Comparison of ENCODE assay signal across 8 cellular contexts in genomic region chr5:111513175-111513520, GRCh38. TPM values are rescaled to one million over a fixed set of nuclear protein-coding genes. Genes with fewer than 3 reads are reported as not detected.
A peak's percentile ranks its signal among the peaks of the same experiment; 100 is the strongest.
DNase-seq lines count a peak whose midpoint lies in the region; ATAC-seq, FAIRE-seq and TF ChIP-seq lines count a peak whose summit lies in the region.

No MANE protein-coding gene starts in this region.

- DNase-seq in activated CD4-positive, alpha-beta T cell treated with anti-CD3 and anti-CD28 coated beads, Interleukin-2, amount 10 ng/mL, durations not matched to agents 24 days and 14 days, result no peak
- DNase-seq in activated CD4-positive, alpha-beta T cell treated with anti-CD3 and anti-CD28 coated beads, Interleukin-2, amount 50 U/mL, for 48 hours, result no peak
- no peak for DNase-seq in activated T-helper 2 cell treated with anti-CD3 and anti-CD28 coated beads, Interferon-gamma antibody, Interleukin-2, Interleukin-4, amounts not matched to agents 10 μg/mL and 5 μg/mL and 100 μg/mL, durations not matched to agents 14 hours and 24 hours and 36 hours (ENCODE audit: low spot score)
- DNase-seq in keratinocyte (ENCODE audit: low read depth, low spot score) (no peak), testis (no peak), GM12891 (ENCODE audit: insufficient read length, low spot score) (no peak)

- peak overlapping the region; percentile 78 for H3K9ac ChIP-seq in keratinocyte (ENCODE audit: control insufficient read depth, extremely low read depth, insufficient read depth, low read length)

- H3K4me1 ChIP-seq in keratinocyte (ENCODE audit: control insufficient read depth, extremely low read depth, insufficient read depth, low read length) (peaks cover 15% of the 10 kb centered on the region), testis (no peaks in the 10 kb centered on the region)

- H2AFZ ChIP-seq in keratinocyte (ENCODE audit: control insufficient read depth, low read length), result peak overlapping the region; percentile 77

- no peaks in the 10 kb centered on the region for H3K9me3 ChIP-seq in keratinocyte (ENCODE audit: control insufficient read depth, low read depth, low read length)
- H3K9me3 ChIP-seq in testis, result no peaks in the 10 kb centered on the region

- no peaks in the 10 kb centered on the region for H3K9me3 Mint-ChIP-seq in activated CD4-positive, alpha-beta T cell treated with anti-CD3 and anti-CD28 coated beads, Interleukin-2, amount 10 ng/mL, durations not matched to agents 24 days and 14 days
- no peaks in the 10 kb centered on the region for H3K9me3 Mint-ChIP-seq in activated T-helper 2 cell treated with anti-CD3 and anti-CD28 coated beads, Interferon-gamma antibody, Interleukin-2, Interleukin-4, amounts not matched to agents 10 μg/mL and 5 μg/mL and 100 μg/mL, durations not matched to agents 14 hours and 24 hours and 36 hours

- dilution Hi-C loops in keratinocyte (cut with MboI; ENCODE audit: extremely low pct_ligation_motif_present, low sequenced_read_pairs), result no loop called here

- H3K4me3 ChIP-seq in keratinocyte (ENCODE audit: control insufficient read depth in 2 of 3, extremely low read depth in 1 of 3, insufficient read depth in 2 of 3, low read depth in 1 of 3, low read length in 3 of 3) (peak overlapping the region; percentile 84 to 92 (median 91)), testis (peak overlapping the region; percentile 74 to 87)

- no peaks in the 10 kb centered on the region for H4K20me1 ChIP-seq in keratinocyte (ENCODE audit: control insufficient read depth, extremely low read depth, insufficient read depth, low read length)

- H3K79me2 ChIP-seq in keratinocyte (ENCODE audit: control insufficient read depth, insufficient read depth, low read length), result peaks cover 42% of the 10 kb centered on the region

- no peak for TF ChIP-seq POLR2A in testis (IDR thresholded peaks at IDR 0.05)
- no peak for TF ChIP-seq POLR2A in GM12891 (IDR thresholded peaks at IDR 0.05; ENCODE audit: low read depth, low read length)

- H3K9me1 ChIP-seq in keratinocyte (ENCODE audit: control insufficient read depth, extremely low read depth, insufficient read depth, low read length), result no peaks in the 10 kb centered on the region

- no peak for FAIRE-seq in keratinocyte (lab: Jason Lieb, UNC)
- FAIRE-seq in GM12891 (lab: Jason Lieb, UNC), result no peak

- ATAC-seq in GM19324 (IDR thresholded peaks at IDR 0.05; ENCODE audit: low FRiP score, unreplicated experiment) (no peak), HG02938 (IDR thresholded peaks at IDR 0.05; ENCODE audit: unreplicated experiment) (no peak)

- H3K36me3 Mint-ChIP-seq in activated CD4-positive, alpha-beta T cell treated with anti-CD3 and anti-CD28 coated beads, Interleukin-2, amount 10 ng/mL, durations not matched to agents 24 days and 14 days (ENCODE audit: low read depth), result peaks cover 24% of the 10 kb centered on the region
- peaks cover 36% of the 10 kb centered on the region for H3K36me3 Mint-ChIP-seq in activated T-helper 2 cell treated with anti-CD3 and anti-CD28 coated beads, Interferon-gamma antibody, Interleukin-2, Interleukin-4, amounts not matched to agents 10 μg/mL and 5 μg/mL and 100 μg/mL, durations not matched to agents 14 hours and 24 hours and 36 hours (ENCODE audit: low read depth)

- 8 to 11% methylated on average over 5 of the region's 5 CpGs for WGBS in testis, 2 donors

- peak overlapping the region; percentile 99 for H3K27ac Mint-ChIP-seq in activated CD4-positive, alpha-beta T cell treated with anti-CD3 and anti-CD28 coated beads, Interleukin-2, amount 10 ng/mL, durations not matched to agents 24 days and 14 days
- peak overlapping the region; percentile 99 for H3K27ac Mint-ChIP-seq in activated T-helper 2 cell treated with anti-CD3 and anti-CD28 coated beads, Interferon-gamma antibody, Interleukin-2, Interleukin-4, amounts not matched to agents 10 μg/mL and 5 μg/mL and 100 μg/mL, durations not matched to agents 14 hours and 24 hours and 36 hours

- H3K27me3 ChIP-seq in keratinocyte (ENCODE audit: control insufficient read depth, extremely low read depth, insufficient read depth, low read length) (no peaks in the 10 kb centered on the region), testis (no peaks in the 10 kb centered on the region)

- H3K4me3 Mint-ChIP-seq in activated CD4-positive, alpha-beta T cell treated with anti-CD3 and anti-CD28 coated beads, Interleukin-2, amount 10 ng/mL, durations not matched to agents 24 days and 14 days, result peak overlapping the region; percentile 99
- peak overlapping the region; percentile 92 for H3K4me3 Mint-ChIP-seq in activated T-helper 2 cell treated with anti-CD3 and anti-CD28 coated beads, Interferon-gamma antibody, Interleukin-2, Interleukin-4, amounts not matched to agents 10 μg/mL and 5 μg/mL and 100 μg/mL, durations not matched to agents 14 hours and 24 hours and 36 hours (ENCODE audit: low read depth)

- intact Hi-C loops in activated CD4-positive, alpha-beta T cell treated with anti-CD3 and anti-CD28 coated beads, Interleukin-2, amount 10 ng/mL, durations not matched to agents 24 days and 14 days (cut with micrococcal nuclease), result loop anchor here (1.0 to 5.0 kb wide), 7 partner anchors 17 to 776 kb away; partner anchors contain the start of gene SLC25A46
- intact Hi-C loops in activated T-helper 2 cell treated with anti-CD3 and anti-CD28 coated beads, Interferon-gamma antibody, Interleukin-2, Interleukin-4, amounts not matched to agents 10 μg/mL and 5 μg/mL and 100 μg/mL, durations not matched to agents 14 hours and 24 hours and 36 hours (cut with micrococcal nuclease), result loop anchor here (1.0 to 10.0 kb wide), 9 partner anchors 17 to 1192 kb away; partner anchors contain the start of gene WDR36
- intact Hi-C loops in testis (cut with DNase I; ENCODE audit: low total_unique reads), result no loop called here

- H3K36me3 ChIP-seq in keratinocyte (ENCODE audit: control insufficient read depth in 2 of 2, extremely low read depth in 1 of 2, insufficient read depth in 2 of 2, low read length in 2 of 2), result no peaks in the 10 kb centered on the region
- no peaks in the 10 kb centered on the region for H3K36me3 ChIP-seq in testis (ENCODE audit: low read depth, missing control alignments)

- H3K27ac ChIP-seq in keratinocyte (ENCODE audit: control insufficient read depth, insufficient read depth, low read length), result peak overlapping the region; percentile 89
- peak overlapping the region; percentile 86 to 89 for H3K27ac ChIP-seq in testis

- peak overlapping the region; percentile 87 for H3K4me2 ChIP-seq in keratinocyte (ENCODE audit: control insufficient read depth, extremely low read depth, insufficient read depth, low read depth, low read length)

- peaks cover 51% of the 10 kb centered on the region for H3K4me1 Mint-ChIP-seq in activated CD4-positive, alpha-beta T cell treated with anti-CD3 and anti-CD28 coated beads, Interleukin-2, amount 10 ng/mL, durations not matched to agents 24 days and 14 days
- peaks cover 53% of the 10 kb centered on the region for H3K4me1 Mint-ChIP-seq in activated T-helper 2 cell treated with anti-CD3 and anti-CD28 coated beads, Interferon-gamma antibody, Interleukin-2, Interleukin-4, amounts not matched to agents 10 μg/mL and 5 μg/mL and 100 μg/mL, durations not matched to agents 14 hours and 24 hours and 36 hours (ENCODE audit: low read depth)

- TF ChIP-seq CTCF in keratinocyte (optimal IDR thresholded peaks at IDR 0.05 in 1 of 3, IDR thresholded peaks at IDR 0.05 in 1 of 3, conservative IDR thresholded peaks at IDR 0.05 in 1 of 3; ENCODE audit: extremely low read depth in 1 of 3, insufficient read depth in 2 of 3, low read length in 3 of 3) (no peak), testis (IDR thresholded peaks at IDR 0.05) (no peak)

- H3K27me3 Mint-ChIP-seq in activated CD4-positive, alpha-beta T cell treated with anti-CD3 and anti-CD28 coated beads, Interleukin-2, amount 10 ng/mL, durations not matched to agents 24 days and 14 days, result no peaks in the 10 kb centered on the region
- no peaks in the 10 kb centered on the region for H3K27me3 Mint-ChIP-seq in activated T-helper 2 cell treated with anti-CD3 and anti-CD28 coated beads, Interferon-gamma antibody, Interleukin-2, Interleukin-4, amounts not matched to agents 10 μg/mL and 5 μg/mL and 100 μg/mL, durations not matched to agents 14 hours and 24 hours and 36 hours (ENCODE audit: low read depth)

TF ChIP-seq in GM12891, 5 proteins besides CTCF, POLR2A, EP300 and RAD21:
- no peak for TF ChIP-seq SPI1 (IDR thresholded peaks at IDR 0.05; ENCODE audit: low read depth, low read length)
- no peak for TF ChIP-seq POU2F2 (IDR thresholded peaks at IDR 0.05; ENCODE audit: low read depth, low read length)
- no peak for TF ChIP-seq POLR2AphosphoS5 (IDR thresholded peaks at IDR 0.05; ENCODE audit: low read depth, low read length)
- no peak for TF ChIP-seq TAF1 (IDR thresholded peaks at IDR 0.05; ENCODE audit: low read depth, low read length)
- no peak for TF ChIP-seq PAX5 (IDR thresholded peaks at IDR 0.05; ENCODE audit: insufficient read depth, low read length, severe bottlenecking)

RNA-seq across cellular contexts. Expression of gene STARD4, which starts 0.8 kb away (rescaled TPM):
- 118 and 122 TPM in 2 replicates for total RNA-seq in activated CD4-positive, alpha-beta T cell treated with anti-CD3 and anti-CD28 coated beads, Interleukin-2, amount 10 ng/mL, durations not matched to agents 24 days and 14 days
- total RNA-seq in activated T-helper 2 cell treated with anti-CD3 and anti-CD28 coated beads, Interferon-gamma antibody, Interleukin-2, Interleukin-4, amounts not matched to agents 10 μg/mL and 5 μg/mL and 100 μg/mL, durations not matched to agents 14 hours and 24 hours and 36 hours, result 222 and 230 TPM in 2 replicates
- 45.3 to 86.4 TPM (median 60.1 TPM) in 3 replicates for polyA plus RNA-seq in keratinocyte
- 13.3 TPM for polyA plus RNA-seq in keratinocyte (2011; ENCODE audit: low read depth)
- 28.3 and 50.0 TPM in 2 replicates for polyA plus RNA-seq in keratinocyte (2011; cell fraction: cytosol; rRNA removed)
- 64.2 and 94.2 TPM in 2 replicates for polyA plus RNA-seq in keratinocyte (2011; cell fraction: nucleus; rRNA removed)
- 25.0 and 51.5 TPM in 2 replicates for polyA plus RNA-seq in keratinocyte (2012; ENCODE audit: low replicate concordance)
- 30.2 to 59.1 TPM (median 34.4 TPM) in 3 replicates for polyA minus RNA-seq in keratinocyte
- polyA minus RNA-seq in keratinocyte (2011; cell fraction: cytosol; rRNA and poly(A)+ RNA removed), result 51.8 TPM
- polyA minus RNA-seq in keratinocyte (2011; cell fraction: nucleus; rRNA and poly(A)+ RNA removed), result 39.8 and 57.6 TPM in 2 replicates
- total RNA-seq in testis, result 10 to 100 TPM; 13.5 to 18.0 TPM
- 8.0 TPM for polyA plus RNA-seq in testis (ENCODE audit: insufficient read depth, low read depth, low replicate concordance)
- 38.4 TPM for polyA plus RNA-seq in GM12891 (2012; ENCODE audit: low read depth, missing spikeins)
